Comparison of ENCODE assay signal across 10 cellular contexts in genomic region chr7:141460781-141461715, GRCh38.
DNase-seq lines count a peak whose midpoint lies in the region; TF ChIP-seq lines count a peak whose summit lies in the region.
"Had no signal": no experiment of that assay in that cellular context is flagged by ENCODE, and none has a peak within 500 bp of the region (broad histone marks: within the 10 kb centered on the region; RNA-seq: fewer than 3 reads in every experiment).

No MANE protein-coding gene starts in this region.

- no peaks in the 10 kb centered on the region for H3K27me3 ChIP-seq in mammary epithelial cell (ENCODE audit: insufficient read depth, low read length)
- H3K27me3 ChIP-seq in testis, result no peaks in the 10 kb centered on the region
- no peaks in the 10 kb centered on the region for H3K27me3 ChIP-seq in adrenal gland

- no TSS peak for BruUV-seq in mammary epithelial cell (replicated peaks; lab: Mats Ljungman, UMichigan)

- H3K4me1 ChIP-seq in mammary epithelial cell (ENCODE audit: insufficient read depth, low read length) (peaks cover 26% of the 10 kb centered on the region), testis (peaks cover 12% of the 10 kb centered on the region), adrenal gland (replicated peaks in 1 of 2) (no peaks in the 10 kb centered on the region)

- dilution Hi-C loops in mammary epithelial cell (cut with HindIII; ENCODE audit: low sequenced_read_pairs), result no loop called here

- intact Hi-C loops in mammary epithelial cell (cut with micrococcal nuclease), result no loop called here
- intact Hi-C loops in testis (cut with DNase I; ENCODE audit: low total_unique reads), result no loop called here
- intact Hi-C loops in adrenal gland (cut with DNase I), result no loop called here

- H3K9ac ChIP-seq in mammary epithelial cell (ENCODE audit: insufficient read depth, low read length), result no peak overlapping the region

- H3K36me3 ChIP-seq in mammary epithelial cell (ENCODE audit: insufficient read depth, low read length) (no peaks in the 10 kb centered on the region), testis (ENCODE audit: low read depth, missing control alignments) (no peaks in the 10 kb centered on the region), adrenal gland (replicated peaks in 1 of 2) (no peaks in the 10 kb centered on the region)

- peak in 1 of 2 donors; percentile 4 for TF ChIP-seq CTCF in mammary epithelial cell (conservative IDR thresholded peaks at IDR 0.05 in 1 of 2, IDR thresholded peaks at IDR 0.05 in 1 of 2; ENCODE audit: extremely low read depth in 1 of 2, insufficient read depth in 1 of 2, low read depth in 1 of 2, low read length in 2 of 2)
- no peak for TF ChIP-seq CTCF in testis (IDR thresholded peaks at IDR 0.05)
- TF ChIP-seq CTCF in GM20000 (IDR thresholded peaks at IDR 0.05; ENCODE audit: extremely low read depth, missing control alignments), result no peak
- no peak for TF ChIP-seq CTCF in adrenal gland (IDR thresholded peaks at IDR 0.05)

- no peaks in the 10 kb centered on the region for H4K20me1 ChIP-seq in mammary epithelial cell (ENCODE audit: insufficient read depth, low read length)

- no peak for TF ChIP-seq POLR2A in testis (IDR thresholded peaks at IDR 0.05)
- no peak for TF ChIP-seq POLR2A in adrenal gland (IDR thresholded peaks at IDR 0.05)

- H3K9me3 ChIP-seq in mammary epithelial cell (replicated peaks; ENCODE audit: insufficient read depth, low read length) (no peaks in the 10 kb centered on the region), testis (no peaks in the 10 kb centered on the region), adrenal gland (replicated peaks in 1 of 3) (no peaks in the 10 kb centered on the region)

- H3K79me2 ChIP-seq in mammary epithelial cell (ENCODE audit: insufficient read depth, low read length), result no peaks in the 10 kb centered on the region

- DNase-seq in DMS 273 (lab: John Stamatoyannopoulos, UW; ENCODE audit: unreplicated experiment) (peak; percentile 66), DMS 273 treated with DMSO at 0.1 percent for 48 hours (lab: John Stamatoyannopoulos, UW) (no peak), mammary epithelial cell (peak; percentile 49), inferior parietal cortex (ENCODE audit: extremely low spot score) (peak; percentile 67), testis (peak; percentile 54), H4 (ENCODE audit: low spot score) (no peak), GM20000 (ENCODE audit: low spot score) (no peak), adrenal gland (no peak)
- DNase-seq: stimulated activated CD4-positive, alpha-beta T cell treated with anti-CD3 and anti-CD28 coated beads, Interleukin-4, amount 100 ng/mL, for 1 hour had no signal

- WGBS in mammary epithelial cell (ENCODE audit: low coverage, missing lambda C conversion rate), result 7% methylated on average over 16 of the region's 16 CpGs
- 52 to 56% methylated on average over 16 of the region's 16 CpGs for WGBS in testis, 2 donors
- 56 to 61% (median 59%) methylated on average over 14 to 16 of the region's 16 CpGs for WGBS in adrenal gland, 4 donors

- H3K4me3 ChIP-seq in mammary epithelial cell (replicated peaks in 1 of 3; ENCODE audit: insufficient read depth in 1 of 3, low read depth in 2 of 3, low read length in 3 of 3) (no peak overlapping the region), testis (no peak overlapping the region), adrenal gland (no peak overlapping the region)

- in situ Hi-C loops in mammary epithelial cell (cut with MboI; ENCODE audit: low sequenced_read_pairs in 2 of 2), result no loop called here

- H2AFZ ChIP-seq in mammary epithelial cell (ENCODE audit: low read depth, low read length), result peak overlapping the region; percentile 73

- H3K27ac ChIP-seq in mammary epithelial cell (ENCODE audit: insufficient read depth, low read depth, low read length) (peak overlapping the region; percentile 29), testis (no peak overlapping the region), adrenal gland (no peak overlapping the region)
- H3K27ac ChIP-seq: 22Rv1 had no signal

- CTCF ChIA-PET in mammary epithelial cell (lab: Charles Lee; ENCODE audit: low non-redundant PET), result no interaction called here

- peak overlapping the region; percentile 67 for H3K4me2 ChIP-seq in mammary epithelial cell (ENCODE audit: insufficient read depth, low read depth, low read length)

Comparison
In these comparisons a context has a peak if more than half of its experiments do, and no peak if none do; other contexts are left out.
1. DNase-seq: peak in DMS 273 (single experiment), mammary epithelial cell (single experiment), inferior parietal cortex (single experiment) and testis (single experiment); none in DMS 273 treated with DMSO at 0.1 percent for 48 hours (single experiment), H4 (single experiment), GM20000 (single experiment) and adrenal gland (0 of 7).